In genomic region chr2:83859553-83859952, GRCh38 we compare ENCODE assay signal across 29 cellular contexts.
"Had no signal": no experiment of that assay in that cellular context is flagged by ENCODE, and none has a peak within 500 bp of the region (broad histone marks: within the 10 kb centered on the region; RNA-seq: fewer than 3 reads in every experiment).

No MANE protein-coding gene starts in this region.

- ATAC-seq: activated CD4-positive, alpha-beta T cell treated with anti-CD3 and anti-CD28 coated beads for 36 hours; activated naive CD4-positive, alpha-beta T cell treated with anti-CD3 and anti-CD28 coated beads, Interleukin-2, amount 50 U/mL, for 72 hours; foreskin keratinocyte; gastrocnemius medialis; heart left ventricle; T-helper 17 cell had no signal

- DNase-seq: activated B cell treated with CpG ODN at 0.5 μM for 24 hours; activated CD4-positive, alpha-beta memory T cell treated with anti-CD3 and anti-CD28 coated beads for 36 hours; activated CD4-positive, alpha-beta T cell treated with anti-CD3 and anti-CD28 coated beads for 36 hours; activated CD4-positive, alpha-beta T cell treated with anti-CD3 and anti-CD28 coated beads, Interleukin-2, amount 10 ng/mL, durations not matched to agents 24 days and 14 days; activated CD4-positive, CD25-positive, alpha-beta regulatory T cell treated with anti-CD3 and anti-CD28 coated beads, Interleukin-2, amount 50 U/mL, for 72 hours; activated CD8-positive, alpha-beta memory T cell treated with anti-CD3 and anti-CD28 coated beads, Interleukin-2, amount 50 U/mL, for 48 hours; activated gamma-delta T cell; activated naive CD4-positive, alpha-beta T cell; activated naive CD4-positive, alpha-beta T cell treated with anti-CD3 and anti-CD28 coated beads, Interleukin-2, amount 10 ng/mL, durations not matched to agents 7 days and 5 days; activated naive CD8-positive, alpha-beta T cell treated with anti-CD3 and anti-CD28 coated beads, Interleukin-2, amount 10 ng/mL, durations not matched to agents 7 days and 5 days; activated T-cell treated with anti-CD3 and anti-CD28 coated beads for 4 hours; activated T-cell treated with anti-CD3 and anti-CD28 coated beads, Interleukin-2, amount 50 U/mL, for 24 hours; activated T-cell treated with anti-CD3 and anti-CD28 coated beads, Interleukin-2, amount 50 U/mL, for 72 hours; brain microvascular endothelial cell; dorsolateral prefrontal cortex; effector memory CD4-positive, alpha-beta T cell; endodermal cell; foreskin keratinocyte; gastrocnemius medialis; glutamatergic neuron; heart left ventricle; T-helper 1 cell; T-helper 17 cell; T1000; WERI-Rb-1 had no signal

- H3K4me3 ChIP-seq: ascending aorta, coronary artery, dorsolateral prefrontal cortex, esophagus muscularis mucosa, gastrocnemius medialis, heart left ventricle had no signal
